In the genomic region with DNA sequence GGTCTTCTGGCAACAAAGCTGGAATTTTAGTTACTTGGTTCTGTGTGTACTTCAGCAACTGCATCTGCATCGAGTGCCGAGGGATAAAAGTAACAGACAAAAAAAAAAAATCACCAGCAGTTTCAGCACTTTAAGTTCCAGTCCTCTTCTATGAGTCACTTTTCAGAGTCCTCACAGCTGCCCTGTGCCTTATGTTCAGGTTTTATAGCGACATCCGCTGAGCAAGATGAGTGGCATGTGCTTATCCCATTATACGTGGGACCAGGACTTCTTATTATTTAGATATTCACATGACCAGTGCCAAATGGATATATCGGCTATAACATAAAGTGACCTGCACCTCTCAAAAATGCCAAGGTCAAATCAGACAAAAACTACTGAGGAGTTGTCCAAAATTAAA, we compare ENCODE assay signal across 18 cellular contexts.
DNase-seq lines count a peak whose midpoint lies in the region; ATAC-seq and TF ChIP-seq lines count a peak whose summit lies in the region.
"Had no signal": no experiment of that assay in that cellular context is flagged by ENCODE, and none has a peak within 500 bp of the region (broad histone marks: within the 10 kb centered on the region; RNA-seq: fewer than 3 reads in every experiment).

No MANE protein-coding gene starts in this region.

- DNase-seq in AG10803 (ENCODE audit: low read depth) (peak; percentile 4), LHCN-M2 (ENCODE audit: low read depth) (peak; percentile 89), RWPE1 (ENCODE audit: low spot score) (peak; percentile 17), glomerular visceral epithelial cell (ENCODE audit: extremely low spot score) (peak; percentile 47), Peyer's patch (no peak), H7 (no peak), T-helper 1 cell (no peak)
- DNase-seq in activated CD8-positive, alpha-beta T cell treated with anti-CD3 and anti-CD28 coated beads, Interleukin-2, amount 10 ng/mL, durations not matched to agents 7 days and 5 days: no peak
- DNase-seq: activated gamma-delta T cell treated with Interleukin-2 at 50 U/mL for 16 hours, aorta, cortex of kidney, esophagus squamous epithelium, left lung, MM.1S, naive B cell, WERI-Rb-1 had no signal

- no peak overlapping the region for H3K27ac Mint-ChIP-seq in activated CD8-positive, alpha-beta T cell treated with anti-CD3 and anti-CD28 coated beads, Interleukin-2, amount 10 ng/mL, durations not matched to agents 7 days and 5 days

- H3K27me3 ChIP-seq in Peyer's patch: no peaks in the 10 kb centered on the region
- H3K27me3 ChIP-seq in H7 (ENCODE audit: control insufficient read depth, insufficient read depth, low read length): no peaks in the 10 kb centered on the region

- CTCF ChIA-PET in RWPE1 (lab: Yijun Ruan, JAX): interaction anchor here (0.6 to 1.7 kb wide), 7 partner anchors 8 to 349 kb away, joined by 3 to 8 read pairs (median 5); no protein-coding TSS in a partner anchor
- CTCF ChIA-PET in activated CD8-positive, alpha-beta T cell treated with anti-CD3 and anti-CD28 coated beads, Interleukin-2, amount 10 ng/mL, durations not matched to agents 7 days and 5 days (lab: Charles Lee): interaction anchor here (1.0 kb wide), 1 partner anchor 244 kb away, joined by 3 read pairs; no protein-coding TSS in a partner anchor

- H3K4me1 ChIP-seq in Peyer's patch: no peaks in the 10 kb centered on the region
- H3K4me1 ChIP-seq: prostate gland had no signal

- H3K9me3 ChIP-seq in Peyer's patch: no peaks in the 10 kb centered on the region
- H3K9me3 ChIP-seq: esophagus squamous epithelium, left lung, prostate gland, suprapubic skin had no signal

- no peak overlapping the region for H3K4me3 Mint-ChIP-seq in activated CD8-positive, alpha-beta T cell treated with anti-CD3 and anti-CD28 coated beads, Interleukin-2, amount 10 ng/mL, durations not matched to agents 7 days and 5 days
- H3K4me3 Mint-ChIP-seq: naive B cell had no signal

- no peaks in the 10 kb centered on the region for H3K9me3 Mint-ChIP-seq in activated CD8-positive, alpha-beta T cell treated with anti-CD3 and anti-CD28 coated beads, Interleukin-2, amount 10 ng/mL, durations not matched to agents 7 days and 5 days (ENCODE audit: insufficient read depth)
- H3K9me3 Mint-ChIP-seq: naive B cell had no signal

- H3K36me3 ChIP-seq in Peyer's patch (no peaks in the 10 kb centered on the region), H7 (replicated peaks; ENCODE audit: control insufficient read depth, insufficient read depth, low read length) (no peaks in the 10 kb centered on the region)
- H3K36me3 ChIP-seq: esophagus squamous epithelium, left lung, prostate gland, suprapubic skin, WERI-Rb-1 had no signal

- H3K4me1 Mint-ChIP-seq in activated CD8-positive, alpha-beta T cell treated with anti-CD3 and anti-CD28 coated beads, Interleukin-2, amount 10 ng/mL, durations not matched to agents 7 days and 5 days (ENCODE audit: low read depth): peaks cover 3% of the 10 kb centered on the region

- POLR2A ChIA-PET in RWPE1 (lab: Yijun Ruan, JAX; ENCODE audit: low non-redundant PET): no interaction called here
- POLR2A ChIA-PET in activated CD8-positive, alpha-beta T cell treated with anti-CD3 and anti-CD28 coated beads, Interleukin-2, amount 10 ng/mL, durations not matched to agents 7 days and 5 days (lab: Charles Lee): no interaction called here

- H3K4me3 ChIP-seq in AG10803 (ENCODE audit: low read length) (no peak overlapping the region), Peyer's patch (no peak overlapping the region), H7 (ENCODE audit: insufficient read depth, low read depth, low read length) (no peak overlapping the region)
- H3K4me3 ChIP-seq: esophagus squamous epithelium, left lung, prostate gland, suprapubic skin had no signal

- TF ChIP-seq CTCF in AG10803 (conservative IDR thresholded peaks at IDR 0.05; ENCODE audit: low read length): no peak
- no peak for TF ChIP-seq CTCF in RWPE1 (conservative IDR thresholded peaks at IDR 0.05; ENCODE audit: low read depth)
- no peak for TF ChIP-seq CTCF in Peyer's patch (IDR thresholded peaks at IDR 0.05)

- H3K27me3 Mint-ChIP-seq in activated CD8-positive, alpha-beta T cell treated with anti-CD3 and anti-CD28 coated beads, Interleukin-2, amount 10 ng/mL, durations not matched to agents 7 days and 5 days (ENCODE audit: low read depth): peaks cover 2% of the 10 kb centered on the region

- no peak for ATAC-seq in activated CD8-positive, alpha-beta T cell treated with anti-CD3 and anti-CD28 coated beads, Interleukin-2, amount 10 ng/mL, durations not matched to agents 7 days and 5 days
- ATAC-seq: left lung had no signal

- no peaks in the 10 kb centered on the region for H3K36me3 Mint-ChIP-seq in activated CD8-positive, alpha-beta T cell treated with anti-CD3 and anti-CD28 coated beads, Interleukin-2, amount 10 ng/mL, durations not matched to agents 7 days and 5 days (ENCODE audit: low read depth)
- H3K36me3 Mint-ChIP-seq: naive B cell had no signal

- H3K27ac ChIP-seq in RWPE1: peak overlapping the region; percentile 53; the same call in 1 of the 2 replicates
- H3K27ac ChIP-seq in Peyer's patch: no peak overlapping the region
- H3K27ac ChIP-seq: esophagus squamous epithelium, left lung, prostate gland, suprapubic skin, WERI-Rb-1 had no signal

- no peak for TF ChIP-seq POLR2A in Peyer's patch (IDR thresholded peaks at IDR 0.05)

Comparison
In these comparisons a context has a peak if more than half of its experiments do, and no peak if none do; other contexts are left out.
1. DNase-seq: peak in AG10803 (single experiment), LHCN-M2 (single experiment), RWPE1 (single experiment) and glomerular visceral epithelial cell (single experiment); none in Peyer's patch (0 of 3), H7 (single experiment), activated CD8-positive, alpha-beta T cell treated with anti-CD3 and anti-CD28 coated beads, Interleukin-2, amount 10 ng/mL, durations not matched to agents 7 days and 5 days (single experiment) and T-helper 1 cell (0 of 5).